In genomic region chr2:132496566-132496965, GRCh38 we compare ENCODE assay signal across 16 cellular contexts.
DNase-seq lines count a peak whose midpoint lies in the region; ATAC-seq and TF ChIP-seq lines count a peak whose summit lies in the region.
"Had no signal": no experiment of that assay in that cellular context is flagged by ENCODE, and none has a peak within 500 bp of the region (broad histone marks: within the 10 kb centered on the region; RNA-seq: fewer than 3 reads in every experiment).

No MANE protein-coding gene starts in this region.

- DNase-seq in NCI-H2081 (lab: John Stamatoyannopoulos, UW) (peak; percentile 39 to 81), NCI-H2081 treated with DMSO at 0.1 percent for 48 hours (lab: John Stamatoyannopoulos, UW) (no peak), NCI-H748 treated with DMSO at 0.1 percent for 48 hours (lab: John Stamatoyannopoulos, UW) (peak; percentile 32), esophagus muscularis mucosa (ENCODE audit: extremely low spot score) (peak; percentile 57), islet precursor cell (no peak)
- no peak for DNase-seq in activated CD4-positive, alpha-beta T cell treated with anti-CD3 and anti-CD28 coated beads, Interleukin-2, amount 50 U/mL, for 1 hour
- DNase-seq: ACHN; Calu3; CD4-positive, alpha-beta T cell; DMS153; DND-41; GF-D8; HCEC 1CT; HFFc6 had no signal

- no peaks in the 10 kb centered on the region for H3K36me3 ChIP-seq in esophagus muscularis mucosa

- no peak for TF ChIP-seq EP300 in esophagus muscularis mucosa (IDR thresholded peaks at IDR 0.05)

- intact Hi-C loops in esophagus muscularis mucosa (cut with DNase I), result no loop called here

- no peak for TF ChIP-seq CTCF in esophagus muscularis mucosa (IDR thresholded peaks at IDR 0.05)

- H3K4me3 ChIP-seq in esophagus muscularis mucosa, result no peak overlapping the region

- H3K4me1 ChIP-seq in esophagus muscularis mucosa, result no peaks in the 10 kb centered on the region

- 81% methylated on average over 4 of the region's 4 CpGs for WGBS in esophagus muscularis mucosa

- H3K27ac ChIP-seq in esophagus muscularis mucosa (replicated peaks in 1 of 4), result no peak overlapping the region

- no peak for ATAC-seq in HG03280 (IDR thresholded peaks at IDR 0.05; ENCODE audit: unreplicated experiment)
- ATAC-seq: HepG2 had no signal

- peaks cover 0 to under 1% (median 0%) of the 10 kb centered on the region in 4 donors for H3K9me3 ChIP-seq in esophagus muscularis mucosa

- TF ChIP-seq POLR2A in esophagus muscularis mucosa (IDR thresholded peaks at IDR 0.05; ENCODE audit: low read depth), result no peak

- H3K27me3 ChIP-seq in esophagus muscularis mucosa, result no peaks in the 10 kb centered on the region

Comparison
In these comparisons a context has a peak if more than half of its experiments do, and no peak if none do; other contexts are left out.
1. DNase-seq: peak in NCI-H2081 (2 of 2), NCI-H748 treated with DMSO at 0.1 percent for 48 hours (single experiment) and esophagus muscularis mucosa (single experiment); none in NCI-H2081 treated with DMSO at 0.1 percent for 48 hours (single experiment), activated CD4-positive, alpha-beta T cell treated with anti-CD3 and anti-CD28 coated beads, Interleukin-2, amount 50 U/mL, for 1 hour (single experiment) and islet precursor cell (single experiment).